In genomic region chr2:20257411-20257810, GRCh38 we compare ENCODE assay signal across 6 cellular contexts.
"Had no signal": no experiment of that assay in that cellular context is flagged by ENCODE, and none has a peak within 500 bp of the region (broad histone marks: within the 10 kb centered on the region; RNA-seq: fewer than 3 reads in every experiment).

No MANE protein-coding gene starts in this region.

- FAIRE-seq: HTR-8/SVneo had no signal

- DNase-seq: IMR-90, KBM-7, KG1 had no signal

- H3K9ac ChIP-seq: KMS-11 had no signal

- H3K27ac ChIP-seq: HL-60, KMS-11 had no signal

- H3K4me2 ChIP-seq: KMS-11 had no signal
